Comparison of ENCODE assay signal across 12 cellular contexts in the genomic region with DNA sequence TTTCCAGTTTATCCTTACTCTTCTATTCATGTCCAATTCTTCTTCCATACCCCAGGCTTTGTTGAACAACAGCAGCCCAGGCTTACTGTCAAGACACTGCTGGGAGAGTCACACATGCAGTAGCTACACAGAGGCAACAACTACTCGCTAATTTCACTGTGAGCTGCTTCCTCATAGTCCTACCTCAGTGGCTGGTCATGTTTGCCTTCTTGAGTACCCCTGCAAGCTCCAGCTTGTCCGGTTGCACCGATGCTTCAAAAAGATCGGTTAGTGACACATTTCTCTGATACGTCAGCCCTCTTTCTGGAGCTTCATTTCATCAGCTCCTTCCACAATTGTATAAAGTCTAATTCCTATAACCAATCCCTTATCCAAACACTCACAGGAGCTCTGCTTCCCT.
"Had no signal": no experiment of that assay in that cellular context is flagged by ENCODE, and none has a peak within 500 bp of the region (broad histone marks: within the 10 kb centered on the region; RNA-seq: fewer than 3 reads in every experiment).

No MANE protein-coding gene starts in this region.

- H3K9me3 ChIP-seq: left lung, ovary, sigmoid colon had no signal

- H3K9me3 Mint-ChIP-seq: activated B cell treated with CpG ODN at 0.5 μM for 24 hours; activated CD4-positive, alpha-beta T cell treated with anti-CD3 and anti-CD28 coated beads, Interleukin-2, amount 10 ng/mL, durations not matched to agents 24 days and 14 days; activated naive CD4-positive, alpha-beta T cell treated with anti-CD3 and anti-CD28 coated beads for 36 hours; T-helper 1 cell treated with Interleukin-12 subunit alpha and Interleukin-12 subunit beta and Interleukin-4 antibody, amounts not matched to agents 30 μg/mL and 1 μg/mL, for 36 hours had no signal

- H3K4me1 ChIP-seq: left lung, sigmoid colon had no signal

- H3K27me3 Mint-ChIP-seq: activated B cell treated with CpG ODN at 0.5 μM for 24 hours had no signal

- H3K4me1 Mint-ChIP-seq: activated B cell treated with CpG ODN at 0.5 μM for 24 hours; activated CD4-positive, alpha-beta T cell treated with anti-CD3 and anti-CD28 coated beads, Interleukin-2, amount 10 ng/mL, durations not matched to agents 24 days and 14 days had no signal

- H3K36me3 ChIP-seq: left lung, ovary, sigmoid colon had no signal

- DNase-seq: activated B cell treated with CpG ODN at 0.5 μM for 24 hours; activated CD4-positive, alpha-beta T cell treated with anti-CD3 and anti-CD28 coated beads, Interleukin-2, amount 10 ng/mL, durations not matched to agents 24 days and 14 days; activated naive CD4-positive, alpha-beta T cell treated with anti-CD3 and anti-CD28 coated beads for 36 hours; effector memory CD4-positive, alpha-beta T cell; left lung; mesendoderm; ovary; sigmoid colon; stimulated activated naive CD4-positive, alpha-beta T cell treated with Interleukin-2 at 50 U/mL for 16 hours; trophoblast cell had no signal

- H3K27me3 ChIP-seq: ovary, sigmoid colon had no signal

- H3K4me3 Mint-ChIP-seq: activated B cell treated with CpG ODN at 0.5 μM for 24 hours; activated CD4-positive, alpha-beta T cell treated with anti-CD3 and anti-CD28 coated beads, Interleukin-2, amount 10 ng/mL, durations not matched to agents 24 days and 14 days; activated naive CD4-positive, alpha-beta T cell treated with anti-CD3 and anti-CD28 coated beads for 36 hours; central memory CD8-positive, alpha-beta T cell; T-helper 1 cell treated with Interleukin-12 subunit alpha and Interleukin-12 subunit beta and Interleukin-4 antibody, amounts not matched to agents 30 μg/mL and 1 μg/mL, for 36 hours had no signal

- H3K27ac ChIP-seq: left lung, ovary, sigmoid colon had no signal

- H3K4me3 ChIP-seq: left lung, ovary, sigmoid colon had no signal

- H3K27ac Mint-ChIP-seq: activated B cell treated with CpG ODN at 0.5 μM for 24 hours; activated CD4-positive, alpha-beta T cell treated with anti-CD3 and anti-CD28 coated beads, Interleukin-2, amount 10 ng/mL, durations not matched to agents 24 days and 14 days; activated naive CD4-positive, alpha-beta T cell treated with anti-CD3 and anti-CD28 coated beads for 36 hours; T-helper 1 cell treated with Interleukin-12 subunit alpha and Interleukin-12 subunit beta and Interleukin-4 antibody, amounts not matched to agents 30 μg/mL and 1 μg/mL, for 36 hours had no signal
